8 cellular contexts compared by ENCODE assay signal in genomic region chrX:47191806-47192401, GRCh38. TPM values are rescaled to one million over a fixed set of nuclear protein-coding genes. Genes with fewer than 3 reads are reported as not detected.
DNase-seq lines count a peak whose midpoint lies in the region; ATAC-seq and TF ChIP-seq lines count a peak whose summit lies in the region.

No MANE protein-coding gene starts in this region.

- H3K27ac ChIP-seq in subcutaneous abdominal adipose tissue (ENCODE audit: low read depth, low read length) = no peak overlapping the region

- DNase-seq in activated T-cell treated with anti-CD3 and anti-CD28 coated beads, Interleukin-2, amount 50 U/mL, for 72 hours = no peak
- DNase-seq in activated T-cell treated with anti-CD3 and anti-CD28 coated beads for 4 hours (no peak), T-helper 17 cell (no peak), glutamatergic neuron (no peak), NCI-H2029 (lab: John Stamatoyannopoulos, UW) (no peak), ACHN (no peak), midbrain (lab: John Stamatoyannopoulos, UW) (no peak)

- H3K36me3 Mint-ChIP-seq in activated T-cell treated with anti-CD3 and anti-CD28 coated beads, Interleukin-2, amount 50 U/mL, for 72 hours (ENCODE audit: insufficient read depth in 2 of 2) = peaks cover 8 to 12% of the 10 kb centered on the region in 2 donors
- H3K36me3 Mint-ChIP-seq in T-helper 17 cell (ENCODE audit: low read depth) = peaks cover 2% of the 10 kb centered on the region
- H3K36me3 Mint-ChIP-seq in glutamatergic neuron (ENCODE audit: unreplicated experiment) = no peaks in the 10 kb centered on the region

- H3K9me3 Mint-ChIP-seq in activated T-cell treated with anti-CD3 and anti-CD28 coated beads, Interleukin-2, amount 50 U/mL, for 72 hours = no peaks in the 10 kb centered on the region
- H3K9me3 Mint-ChIP-seq in glutamatergic neuron (ENCODE audit: unreplicated experiment) = peaks cover 8% of the 10 kb centered on the region

- no peak overlapping the region for H3K27ac Mint-ChIP-seq in activated T-cell treated with anti-CD3 and anti-CD28 coated beads, Interleukin-2, amount 50 U/mL, for 72 hours
- H3K27ac Mint-ChIP-seq in T-helper 17 cell (peak overlapping the region; percentile 97), glutamatergic neuron (ENCODE audit: unreplicated experiment) (no peak overlapping the region)

- in situ Hi-C loops in ACHN (cut with HindIII; ENCODE audit: low pct_ligation_motif_present, low pct_unique_long_range_greater_than_20kb, low sequenced_read_pairs) = no loop called here

- H3K9me3 ChIP-seq in T-helper 17 cell (ENCODE audit: control insufficient read depth, low read length, poor library complexity, severe bottlenecking) (no peaks in the 10 kb centered on the region), subcutaneous abdominal adipose tissue (ENCODE audit: control insufficient read depth in 5 of 5, low read length in 5 of 5) (no peaks in the 10 kb centered on the region)

- H3K27me3 Mint-ChIP-seq in activated T-cell treated with anti-CD3 and anti-CD28 coated beads, Interleukin-2, amount 50 U/mL, for 72 hours (ENCODE audit: low read depth) = peaks cover 5% of the 10 kb centered on the region
- H3K27me3 Mint-ChIP-seq in T-helper 17 cell (no peaks in the 10 kb centered on the region), glutamatergic neuron (ENCODE audit: unreplicated experiment) (peaks cover 3% of the 10 kb centered on the region)

- H3K36me3 ChIP-seq in subcutaneous abdominal adipose tissue (ENCODE audit: control insufficient read depth in 5 of 5, insufficient read depth in 5 of 5, low read length in 5 of 5) = peaks cover 0 to 5% (median 1%) of the 10 kb centered on the region in 5 donors

- H3K4me3 ChIP-seq in subcutaneous abdominal adipose tissue (ENCODE audit: low read depth in 1 of 5, low read length in 5 of 5) = peak overlapping the region; percentile 62 to 67 (median 67)

- peaks cover 5 to 52% (median 48%) of the 10 kb centered on the region in 5 donors for H3K4me1 ChIP-seq in subcutaneous abdominal adipose tissue (ENCODE audit: control insufficient read depth in 5 of 5, insufficient read depth in 5 of 5, low read length in 5 of 5)

- peak overlapping the region; percentile 97 to 98 for H3K4me3 Mint-ChIP-seq in activated T-cell treated with anti-CD3 and anti-CD28 coated beads, Interleukin-2, amount 50 U/mL, for 72 hours
- H3K4me3 Mint-ChIP-seq in T-helper 17 cell = peak overlapping the region; percentile 94
- peak overlapping the region; percentile 88 for H3K4me3 Mint-ChIP-seq in glutamatergic neuron (ENCODE audit: unreplicated experiment)

- H3K9ac ChIP-seq in subcutaneous abdominal adipose tissue (ENCODE audit: low read length in 5 of 5) = peak overlapping the region in 1 of 5 donors; percentile 74

- TF ChIP-seq CTCF in glutamatergic neuron (IDR thresholded peaks at IDR 0.05; ENCODE audit: partially characterized antibody, unreplicated experiment) = no peak

- ATAC-seq in activated T-cell treated with anti-CD3 and anti-CD28 coated beads, Interleukin-2, amount 50 U/mL, for 72 hours (replicated peaks in 1 of 2) = no peak
- ATAC-seq in T-helper 17 cell = no peak

- peaks cover 72% of the 10 kb centered on the region for H3K4me1 Mint-ChIP-seq in activated T-cell treated with anti-CD3 and anti-CD28 coated beads, Interleukin-2, amount 50 U/mL, for 72 hours (ENCODE audit: low read depth)
- peaks cover 28% of the 10 kb centered on the region for H3K4me1 Mint-ChIP-seq in T-helper 17 cell
- H3K4me1 Mint-ChIP-seq in glutamatergic neuron (ENCODE audit: low read depth, unreplicated experiment) = peaks cover 16% of the 10 kb centered on the region

- H3K27me3 ChIP-seq in subcutaneous abdominal adipose tissue (ENCODE audit: control insufficient read depth in 5 of 5, insufficient read depth in 4 of 5, low read length in 5 of 5) = peaks cover 3 to 9% (median 8%) of the 10 kb centered on the region in 5 donors

RNA-seq across cellular contexts. Expression of gene UBA1, which starts 1.7 kb away (rescaled TPM):
- total RNA-seq in activated T-cell treated with anti-CD3 and anti-CD28 coated beads, Interleukin-2, amount 50 U/mL, for 72 hours = 100 to 1,000 TPM; 160 to 197 TPM
- total RNA-seq in T-helper 17 cell = 100 to 1,000 TPM; 109 to 112 TPM
- 503 TPM for total RNA-seq in glutamatergic neuron (ENCODE audit: unreplicated experiment)

RNA-seq across cellular contexts. Expression of gene CDK16, which starts 26.6 kb away (rescaled TPM):
- total RNA-seq in activated T-cell treated with anti-CD3 and anti-CD28 coated beads, Interleukin-2, amount 50 U/mL, for 72 hours = 10 to 100 TPM; 82.2 to 88.6 TPM
- total RNA-seq in T-helper 17 cell (100 to 1,000 TPM; 123 to 145 TPM), glutamatergic neuron (ENCODE audit: unreplicated experiment) (181 TPM)

RNA-seq across cellular contexts. Expression of gene USP11, which starts 40.9 kb away (rescaled TPM):
- total RNA-seq in activated T-cell treated with anti-CD3 and anti-CD28 coated beads, Interleukin-2, amount 50 U/mL, for 72 hours = 10 to 100 TPM; 60.4 to 85.6 TPM
- total RNA-seq in T-helper 17 cell = 10 to 100 TPM; 42.0 to 42.9 TPM
- total RNA-seq in glutamatergic neuron (ENCODE audit: unreplicated experiment) = 190 TPM

RNA-seq across cellular contexts. Expression of gene RBM10, which starts 46.9 kb away (rescaled TPM):
- 10 to 100 TPM; 71.6 to 82.4 TPM for total RNA-seq in activated T-cell treated with anti-CD3 and anti-CD28 coated beads, Interleukin-2, amount 50 U/mL, for 72 hours
- total RNA-seq in T-helper 17 cell = 10 to 100 TPM; 33.0 to 36.5 TPM
- 74.6 TPM for total RNA-seq in glutamatergic neuron (ENCODE audit: unreplicated experiment)

RNA-seq across cellular contexts. Expression of gene NDUFB11, which starts 47.4 kb away (rescaled TPM):
- 10 to 100 TPM; 66.7 to 84.3 TPM for total RNA-seq in activated T-cell treated with anti-CD3 and anti-CD28 coated beads, Interleukin-2, amount 50 U/mL, for 72 hours
- total RNA-seq in T-helper 17 cell (10 to 100 TPM; 55.4 to 55.6 TPM), glutamatergic neuron (ENCODE audit: unreplicated experiment) (161 TPM)
